ENCODE assay signal across 2 cellular contexts in the genomic region with DNA sequence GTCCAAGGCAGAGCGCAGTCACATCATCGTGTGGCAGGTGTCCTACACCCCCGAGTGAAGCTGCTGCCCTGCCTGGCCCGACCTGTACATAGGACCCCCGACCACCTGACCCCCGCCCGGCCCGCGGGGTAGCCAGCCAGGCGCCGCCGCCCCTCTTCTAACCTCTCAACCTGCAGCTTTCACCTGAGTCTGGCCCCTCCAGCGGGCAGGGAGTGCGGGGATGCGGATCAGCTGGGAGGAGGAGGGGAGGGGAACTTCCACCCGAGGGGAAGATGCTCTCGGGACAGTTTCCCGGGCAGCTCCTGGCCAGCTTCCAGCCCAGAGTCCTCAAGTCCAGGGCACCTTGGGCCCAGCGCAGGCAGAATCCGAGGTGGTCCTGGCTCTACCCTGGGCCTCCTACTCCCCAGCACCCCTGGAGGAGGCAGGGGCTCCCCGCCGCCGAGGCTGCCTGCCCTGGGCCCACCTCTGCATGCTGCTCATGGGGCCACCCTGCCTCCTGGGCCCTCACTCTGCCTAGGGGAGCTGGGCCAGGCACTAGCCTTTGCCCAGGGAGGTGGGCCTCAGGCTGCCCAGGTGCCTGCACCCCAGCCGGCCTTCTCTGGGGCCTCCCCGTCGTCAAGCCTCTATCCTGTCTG.
TF ChIP-seq lines count a peak whose summit lies in the region.

No MANE protein-coding gene starts in this region.

TF ChIP-seq in HEK293, 187 proteins besides CTCF, POLR2A, EP300 and RAD21 (continues in another document):
- TF ChIP-seq GLIS1 (tag by site-specific recombination; IDR thresholded peaks at IDR 0.05) = no peak
- TF ChIP-seq GLIS2 (tag by site-specific recombination; IDR thresholded peaks at IDR 0.05) = no peak
- TF ChIP-seq ZNF600 (tag by site-specific recombination; IDR thresholded peaks at IDR 0.05) = 0 out of 2 replicates have a peak, but pooled peaks have one; percentile 24
- no peak for TF ChIP-seq ZNF555 (tag by site-specific recombination; conservative IDR thresholded peaks at IDR 0.05)
- TF ChIP-seq ZNF629 (tag by site-specific recombination; IDR thresholded peaks at IDR 0.05) = no peak
- no peak for TF ChIP-seq ZNF777 (tag by site-specific recombination; IDR thresholded peaks at IDR 0.05; ENCODE audit: borderline replicate concordance)
- TF ChIP-seq, protein P1, sequence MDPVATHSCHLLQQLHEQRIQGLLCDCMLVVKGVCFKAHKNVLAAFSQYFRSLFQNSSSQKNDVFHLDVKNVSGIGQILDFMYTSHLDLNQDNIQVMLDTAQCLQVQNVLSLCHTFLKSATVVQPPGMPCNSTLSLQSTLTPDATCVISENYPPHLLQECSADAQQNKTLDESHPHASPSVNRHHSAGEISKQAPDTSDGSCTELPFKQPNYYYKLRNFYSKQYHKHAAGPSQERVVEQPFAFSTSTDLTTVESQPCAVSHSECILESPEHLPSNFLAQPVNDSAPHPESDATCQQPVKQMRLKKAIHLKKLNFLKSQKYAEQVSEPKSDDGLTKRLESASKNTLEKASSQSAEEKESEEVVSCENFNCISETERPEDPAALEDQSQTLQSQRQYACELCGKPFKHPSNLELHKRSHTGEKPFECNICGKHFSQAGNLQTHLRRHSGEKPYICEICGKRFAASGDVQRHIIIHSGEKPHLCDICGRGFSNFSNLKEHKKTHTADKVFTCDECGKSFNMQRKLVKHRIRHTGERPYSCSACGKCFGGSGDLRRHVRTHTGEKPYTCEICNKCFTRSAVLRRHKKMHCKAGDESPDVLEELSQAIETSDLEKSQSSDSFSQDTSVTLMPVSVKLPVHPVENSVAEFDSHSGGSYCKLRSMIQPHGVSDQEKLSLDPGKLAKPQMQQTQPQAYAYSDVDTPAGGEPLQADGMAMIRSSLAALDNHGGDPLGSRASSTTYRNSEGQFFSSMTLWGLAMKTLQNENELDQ (tag by site-specific recombination; IDR thresholded peaks at IDR 0.05; ENCODE audit: low read depth) = no peak
- no peak for TF ChIP-seq HOXD13 (CRISPR knock-in tag; IDR thresholded peaks at IDR 0.05; ENCODE audit: borderline replicate concordance)
- TF ChIP-seq ZNF626 (tag by site-specific recombination; IDR thresholded peaks at IDR 0.05) = no peak
- TF ChIP-seq MYNN (tag by site-specific recombination; IDR thresholded peaks at IDR 0.05; ENCODE audit: borderline replicate concordance) = no peak
- TF ChIP-seq ZNF23 (tag by site-specific recombination; IDR thresholded peaks at IDR 0.05; ENCODE audit: borderline replicate concordance) = no peak
- TF ChIP-seq SP7 (tag by site-specific recombination; IDR thresholded peaks at IDR 0.05) = no peak
- TF ChIP-seq ZFP41 (tag by site-specific recombination; IDR thresholded peaks at IDR 0.05; ENCODE audit: borderline replicate concordance) = no peak
- no peak for TF ChIP-seq ZNF391 (tag by site-specific recombination; IDR thresholded peaks at IDR 0.05; ENCODE audit: borderline replicate concordance, low read depth)
- TF ChIP-seq ZNF610 (tag by site-specific recombination; IDR thresholded peaks at IDR 0.05; ENCODE audit: borderline replicate concordance) = no peak
- no peak for TF ChIP-seq ZNF791 (tag by site-specific recombination; IDR thresholded peaks at IDR 0.05)
- TF ChIP-seq ZNF292 (tag by site-specific recombination; IDR thresholded peaks at IDR 0.05; ENCODE audit: borderline replicate concordance, low read depth) = no peak
- TF ChIP-seq ZBTB1 (tag by site-specific recombination; IDR thresholded peaks at IDR 0.05) = no peak
- TF ChIP-seq ZSCAN16 (tag by site-specific recombination; IDR thresholded peaks at IDR 0.05) = no peak
- TF ChIP-seq, protein P2, sequence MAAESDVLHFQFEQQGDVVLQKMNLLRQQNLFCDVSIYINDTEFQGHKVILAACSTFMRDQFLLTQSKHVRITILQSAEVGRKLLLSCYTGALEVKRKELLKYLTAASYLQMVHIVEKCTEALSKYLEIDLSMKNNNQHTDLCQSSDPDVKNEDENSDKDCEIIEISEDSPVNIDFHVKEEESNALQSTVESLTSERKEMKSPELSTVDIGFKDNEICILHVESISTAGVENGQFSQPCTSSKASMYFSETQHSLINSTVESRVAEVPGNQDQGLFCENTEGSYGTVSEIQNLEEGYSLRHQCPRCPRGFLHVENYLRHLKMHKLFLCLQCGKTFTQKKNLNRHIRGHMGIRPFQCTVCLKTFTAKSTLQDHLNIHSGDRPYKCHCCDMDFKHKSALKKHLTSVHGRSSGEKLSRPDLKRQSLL (tag by site-specific recombination; IDR thresholded peaks at IDR 0.05) = no peak
- no peak for TF ChIP-seq ZEB2 (tag by site-specific recombination; IDR thresholded peaks at IDR 0.05)
- TF ChIP-seq ZNF510 (tag by site-specific recombination; IDR thresholded peaks at IDR 0.05; ENCODE audit: insufficient replicate concordance) = no peak
- 0 out of 2 replicates have a peak, but pooled peaks have one; percentile 42 for TF ChIP-seq PATZ1 (tag by site-specific recombination; IDR thresholded peaks at IDR 0.05)
- no peak for TF ChIP-seq ZNF76 (tag by site-specific recombination; IDR thresholded peaks at IDR 0.05; ENCODE audit: borderline replicate concordance, low read depth)
- no peak for TF ChIP-seq ZNF211 (tag by site-specific recombination; IDR thresholded peaks at IDR 0.05; ENCODE audit: low read depth)
- no peak for TF ChIP-seq ZSCAN5A (tag by site-specific recombination; IDR thresholded peaks at IDR 0.05)
- TF ChIP-seq KLF16 (tag by site-specific recombination; IDR thresholded peaks at IDR 0.05) = no peak
- no peak for TF ChIP-seq ZNF302 (tag by site-specific recombination; IDR thresholded peaks at IDR 0.05; ENCODE audit: low read depth)

TF ChIP-seq in K562, 482 proteins besides CTCF, POLR2A, EP300 and RAD21:
- peak; percentile 24; the same call in 1 of the 2 replicates for TF ChIP-seq NFIC (IDR thresholded peaks at IDR 0.05)
- TF ChIP-seq SUPT5H (IDR thresholded peaks at IDR 0.05) = 0 out of 2 replicates have a peak, but pooled peaks have one; percentile 5
- peak; percentile 50; the same call in 1 of the 2 replicates for TF ChIP-seq TFAP4 (CRISPR knock-in tag; IDR thresholded peaks at IDR 0.05; ENCODE audit: borderline replicate concordance)
- no peak for TF ChIP-seq TSC22D4 (tag; IDR thresholded peaks at IDR 0.05)
- 0 out of 2 replicates have a peak, but pooled peaks have one; percentile 16 for TF ChIP-seq ZNF717 (CRISPR knock-in tag; IDR thresholded peaks at IDR 0.05)
